13 cellular contexts compared by ENCODE assay signal in the genomic region with DNA sequence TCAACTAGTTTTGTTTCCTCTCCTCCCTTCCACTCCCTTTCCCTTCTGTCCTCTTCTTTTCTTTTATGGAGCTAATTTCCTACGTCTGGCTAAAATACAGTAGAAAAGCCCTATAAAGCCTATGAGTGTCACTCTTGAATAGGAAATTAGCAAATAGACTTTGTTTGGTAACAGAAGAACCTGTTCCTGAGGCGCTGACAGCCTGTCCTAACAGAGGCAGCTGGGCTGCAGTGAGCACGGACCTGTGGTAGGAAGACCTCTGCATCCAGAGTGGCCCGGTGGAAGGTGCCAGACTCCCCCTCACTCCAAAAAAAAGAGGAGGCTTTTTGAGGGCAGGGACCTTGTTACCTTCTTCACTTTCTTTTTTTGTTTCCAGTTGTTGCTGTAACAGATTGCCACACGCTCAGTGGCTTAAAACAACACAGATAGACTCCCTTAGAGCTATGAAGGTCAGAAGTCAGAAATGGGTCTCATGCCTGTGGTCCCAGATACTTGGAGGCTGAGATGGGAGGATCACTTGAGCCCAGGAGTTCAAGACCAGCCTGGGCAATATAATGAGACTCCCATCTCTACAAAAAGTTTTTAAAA.
A peak's percentile ranks its signal among the peaks of the same experiment; 100 is the strongest.
DNase-seq lines count a peak whose midpoint lies in the region; ATAC-seq and TF ChIP-seq lines count a peak whose summit lies in the region.
"Had no signal": no experiment of that assay in that cellular context is flagged by ENCODE, and none has a peak within 500 bp of the region (broad histone marks: within the 10 kb centered on the region; RNA-seq: fewer than 3 reads in every experiment).

No MANE protein-coding gene starts in this region.

- no peaks in the 10 kb centered on the region for H3K4me1 ChIP-seq in CD8-positive, alpha-beta memory T cell (ENCODE audit: insufficient read depth, low read length)
- H3K4me1 ChIP-seq in esophagus muscularis mucosa (peaks cover 38 to 67% (median 64%) of the 10 kb centered on the region in 4 donors), neutrophil (ENCODE audit: control insufficient read depth in 1 of 2, insufficient read depth in 1 of 2, low read depth in 1 of 2, low read length in 1 of 2) (peaks cover 34 to 35% of the 10 kb centered on the region in 2 experiments)

- no peak overlapping the region for H3K27ac Mint-ChIP-seq in CD8-positive, alpha-beta memory T cell
- H3K27ac Mint-ChIP-seq: activated CD4-positive, alpha-beta memory T cell treated with anti-CD3 and anti-CD28 coated beads for 36 hours; activated naive CD8-positive, alpha-beta T cell had no signal

- no peaks in the 10 kb centered on the region for H3K36me3 Mint-ChIP-seq in CD8-positive, alpha-beta memory T cell
- H3K36me3 Mint-ChIP-seq: activated CD4-positive, alpha-beta memory T cell treated with anti-CD3 and anti-CD28 coated beads for 36 hours; activated naive CD8-positive, alpha-beta T cell had no signal

- TF ChIP-seq POLR2A in esophagus muscularis mucosa (IDR thresholded peaks at IDR 0.05; ENCODE audit: low read depth), result no peak

- ATAC-seq in HG03196 (IDR thresholded peaks at IDR 0.05; ENCODE audit: unreplicated experiment) (no peak), HG02970 (IDR thresholded peaks at IDR 0.05; ENCODE audit: low FRiP score, unreplicated experiment) (no peak)

- peaks cover 0 to 43% of the 10 kb centered on the region in 2 donors for H3K27me3 Mint-ChIP-seq in CD8-positive, alpha-beta memory T cell

- no peak for TF ChIP-seq EP300 in esophagus muscularis mucosa (IDR thresholded peaks at IDR 0.05)

- no peak overlapping the region for H3K4me3 ChIP-seq in CD8-positive, alpha-beta memory T cell (ENCODE audit: low read length)
- H3K4me3 ChIP-seq in esophagus muscularis mucosa (peak overlapping the region in 2 of 4 donors; percentile 19 to 20), neutrophil (ENCODE audit: low read depth in 1 of 2, low read length in 1 of 2) (peak overlapping the region; percentile 16 to 31)
- H3K4me3 ChIP-seq: SJSA1, suprapubic skin had no signal

- TF ChIP-seq CTCF in esophagus muscularis mucosa (IDR thresholded peaks at IDR 0.05) (no peak), neutrophil (IDR thresholded peaks at IDR 0.05) (no peak)

- no peaks in the 10 kb centered on the region for H3K36me3 ChIP-seq in CD8-positive, alpha-beta memory T cell (ENCODE audit: insufficient read depth, low read length)
- no peaks in the 10 kb centered on the region for H3K36me3 ChIP-seq in esophagus muscularis mucosa
- peaks cover 10% of the 10 kb centered on the region for H3K36me3 ChIP-seq in neutrophil
- H3K36me3 ChIP-seq: suprapubic skin had no signal

- no peaks in the 10 kb centered on the region for H3K27me3 ChIP-seq in CD8-positive, alpha-beta memory T cell (ENCODE audit: insufficient read depth, low read length, poor library complexity, severe bottlenecking)
- H3K27me3 ChIP-seq in esophagus muscularis mucosa (no peaks in the 10 kb centered on the region), neutrophil (no peaks in the 10 kb centered on the region)
- H3K27me3 ChIP-seq: SJSA1, suprapubic skin had no signal

- CTCF ChIA-PET in CD8-positive, alpha-beta memory T cell (lab: Charles Lee), result no interaction called here

- H3K4me1 Mint-ChIP-seq in CD8-positive, alpha-beta memory T cell, result no peaks in the 10 kb centered on the region

- no peaks in the 10 kb centered on the region for H3K9me3 ChIP-seq in CD8-positive, alpha-beta memory T cell (ENCODE audit: low read length)
- no peaks in the 10 kb centered on the region for H3K9me3 ChIP-seq in esophagus muscularis mucosa
- H3K9me3 ChIP-seq in neutrophil, result no peaks in the 10 kb centered on the region
- H3K9me3 ChIP-seq: SJSA1, suprapubic skin had no signal

- POLR2A ChIA-PET in CD8-positive, alpha-beta memory T cell (lab: Charles Lee), result no interaction called here

- peak overlapping the region; percentile 88 for H3K27ac ChIP-seq in CD8-positive, alpha-beta memory T cell (ENCODE audit: low read depth, low read length)
- H3K27ac ChIP-seq in esophagus muscularis mucosa (replicated peaks in 1 of 4), result peak overlapping the region; percentile 70 to 74 (median 72)
- peak overlapping the region; percentile 92 for H3K27ac ChIP-seq in neutrophil
- H3K27ac ChIP-seq: SJSA1, suprapubic skin had no signal

- 51% methylated on average over 5 of the region's 5 CpGs for WGBS in esophagus muscularis mucosa

- intact Hi-C loops in esophagus muscularis mucosa (cut with DNase I), result loop anchor here (5.0 kb wide), 1 partner anchor 148 kb away; no protein-coding TSS in a partner anchor
- intact Hi-C loops in posterior vena cava (cut with DNase I), result no loop called here

- H3K4me3 Mint-ChIP-seq in CD8-positive, alpha-beta memory T cell, result no peak overlapping the region
- H3K4me3 Mint-ChIP-seq: activated CD4-positive, alpha-beta memory T cell treated with anti-CD3 and anti-CD28 coated beads for 36 hours; activated naive CD8-positive, alpha-beta T cell had no signal

- H3K9me3 Mint-ChIP-seq in CD8-positive, alpha-beta memory T cell, result peaks cover 0 to 1% (median 0%) of the 10 kb centered on the region in 5 donors
- H3K9me3 Mint-ChIP-seq: activated CD4-positive, alpha-beta memory T cell treated with anti-CD3 and anti-CD28 coated beads for 36 hours had no signal

- no peak for DNase-seq in CD8-positive, alpha-beta memory T cell
- DNase-seq in NCI-H2196 treated with DMSO at 0.1 percent for 48 hours (lab: John Stamatoyannopoulos, UW; ENCODE audit: unreplicated experiment) (peak; percentile 72), esophagus muscularis mucosa (ENCODE audit: extremely low spot score) (no peak), posterior vena cava (ENCODE audit: low spot score) (no peak), mucosa of gallbladder (ENCODE audit: low spot score) (no peak)
- DNase-seq: activated CD4-positive, alpha-beta memory T cell treated with anti-CD3 and anti-CD28 coated beads for 36 hours; NCI-H1436 had no signal
